7 cellular contexts compared by ENCODE assay signal in genomic region chr14:104502060-104502459, GRCh38.
"Had no signal": no experiment of that assay in that cellular context is flagged by ENCODE, and none has a peak within 500 bp of the region (broad histone marks: within the 10 kb centered on the region; RNA-seq: fewer than 3 reads in every experiment).

No MANE protein-coding gene starts in this region.

- H3K4me3 Mint-ChIP-seq: IgD-negative memory B cell had no signal

- DNase-seq: IMR-90, KBM-7, KG1 had no signal

- H3K4me1 Mint-ChIP-seq: IgD-negative memory B cell had no signal

- H3K4me2 ChIP-seq: KMS-11 had no signal

- H3K36me3 Mint-ChIP-seq: IgD-negative memory B cell had no signal

- H3K27ac ChIP-seq: HL-60, KMS-11 had no signal

- H3K4me3 ChIP-seq: K562 had no signal

- H3K27ac Mint-ChIP-seq: IgD-negative memory B cell had no signal

- H3K9ac ChIP-seq: KMS-11 had no signal
